In genomic region chr12:121808623-121809022, GRCh38 we compare ENCODE assay signal across 26 cellular contexts. TPM values are rescaled to one million over a fixed set of nuclear protein-coding genes. Genes with fewer than 3 reads are reported as not detected.
DNase-seq lines count a peak whose midpoint lies in the region; ATAC-seq and TF ChIP-seq lines count a peak whose summit lies in the region.
"Had no signal": no experiment of that assay in that cellular context is flagged by ENCODE, and none has a peak within 500 bp of the region (broad histone marks: within the 10 kb centered on the region; RNA-seq: fewer than 3 reads in every experiment).

No MANE protein-coding gene starts in this region.

- TF ChIP-seq EP300 in esophagus muscularis mucosa (IDR thresholded peaks at IDR 0.05) = no peak

- H3K9me3 Mint-ChIP-seq in activated CD8-positive, alpha-beta memory T cell treated with anti-CD3 and anti-CD28 coated beads, Interleukin-2, amount 10 ng/mL, durations not matched to agents 7 days and 5 days (ENCODE audit: low read depth) = no peaks in the 10 kb centered on the region
- H3K9me3 Mint-ChIP-seq in CD4-positive, CD25-positive, alpha-beta regulatory T cell = no peaks in the 10 kb centered on the region
- H3K9me3 Mint-ChIP-seq in activated T-helper 1 cell treated with anti-CD3 and anti-CD28 coated beads, Interleukin-12 subunit alpha, Interleukin-12 subunit beta, Interleukin-2, Interleukin-4 antibody, amounts not matched to agents 30 ng/mL and 10 ng/mL and 1 ng/mL, durations not matched to agents 14 hours and 24 hours and 36 hours = no peaks in the 10 kb centered on the region
- no peaks in the 10 kb centered on the region for H3K9me3 Mint-ChIP-seq in nephron progenitor cell

- TF ChIP-seq POLR2A in esophagus muscularis mucosa (IDR thresholded peaks at IDR 0.05; ENCODE audit: low read depth) = no peak

- H3K4me1 ChIP-seq in CD4-positive, CD25-positive, alpha-beta regulatory T cell (ENCODE audit: control insufficient read depth, insufficient read depth, low read length, poor library complexity, severe bottlenecking) = peaks cover 83% of the 10 kb centered on the region
- H3K4me1 ChIP-seq in esophagus muscularis mucosa (peaks cover 58 to 84% (median 73%) of the 10 kb centered on the region in 4 donors), hepatocyte (ENCODE audit: insufficient read depth) (peaks cover 43% of the 10 kb centered on the region)

- no peaks in the 10 kb centered on the region for H3K9me3 ChIP-seq in CD4-positive, CD25-positive, alpha-beta regulatory T cell (ENCODE audit: control insufficient read depth in 2 of 2, low read length in 2 of 2)
- H3K9me3 ChIP-seq in esophagus muscularis mucosa = no peaks in the 10 kb centered on the region
- H3K9me3 ChIP-seq in hepatocyte (ENCODE audit: low read depth) = no peaks in the 10 kb centered on the region
- H3K9me3 ChIP-seq: mucosa of descending colon, uterus had no signal

- peaks cover 39% of the 10 kb centered on the region for H4K20me1 ChIP-seq in hepatocyte (ENCODE audit: insufficient read depth, poor library complexity, severe bottlenecking)

- peaks cover 53% of the 10 kb centered on the region for H3K4me1 Mint-ChIP-seq in activated CD8-positive, alpha-beta memory T cell treated with anti-CD3 and anti-CD28 coated beads, Interleukin-2, amount 10 ng/mL, durations not matched to agents 7 days and 5 days
- H3K4me1 Mint-ChIP-seq in CD4-positive, CD25-positive, alpha-beta regulatory T cell = peaks cover 10 to 64% (median 35%) of the 10 kb centered on the region in 4 donors
- peaks cover 43% of the 10 kb centered on the region for H3K4me1 Mint-ChIP-seq in activated T-helper 1 cell treated with anti-CD3 and anti-CD28 coated beads, Interleukin-12 subunit alpha, Interleukin-12 subunit beta, Interleukin-2, Interleukin-4 antibody, amounts not matched to agents 30 ng/mL and 10 ng/mL and 1 ng/mL, durations not matched to agents 14 hours and 24 hours and 36 hours (ENCODE audit: low read depth)
- H3K4me1 Mint-ChIP-seq in nephron progenitor cell = peaks cover 58% of the 10 kb centered on the region

- no peak for ATAC-seq in activated CD8-positive, alpha-beta memory T cell treated with anti-CD3 and anti-CD28 coated beads, Interleukin-2, amount 10 ng/mL, durations not matched to agents 7 days and 5 days
- ATAC-seq in CD4-positive, CD25-positive, alpha-beta regulatory T cell (ENCODE audit: low read depth in 2 of 2) = no peak
- ATAC-seq in GM18861 (IDR thresholded peaks at IDR 0.05; ENCODE audit: unreplicated experiment) = no peak
- ATAC-seq: mucosa of descending colon had no signal

- H3K79me2 ChIP-seq in hepatocyte = peaks cover 91% of the 10 kb centered on the region

- H3K27me3 ChIP-seq in CD4-positive, CD25-positive, alpha-beta regulatory T cell (ENCODE audit: control insufficient read depth, insufficient read depth, low read length) = no peaks in the 10 kb centered on the region
- no peaks in the 10 kb centered on the region for H3K27me3 ChIP-seq in esophagus muscularis mucosa
- no peaks in the 10 kb centered on the region for H3K27me3 ChIP-seq in hepatocyte
- H3K27me3 ChIP-seq: uterus had no signal

- no peak for DNase-seq in activated CD8-positive, alpha-beta memory T cell treated with anti-CD3 and anti-CD28 coated beads, Interleukin-2, amount 10 ng/mL, durations not matched to agents 7 days and 5 days
- no peak for DNase-seq in activated CD8-positive, alpha-beta memory T cell treated with anti-CD3 and anti-CD28 coated beads, Interleukin-2, amount 50 U/mL, for 48 hours
- DNase-seq in CD4-positive, CD25-positive, alpha-beta regulatory T cell = no peak
- DNase-seq in activated T-helper 1 cell treated with anti-CD3 and anti-CD28 coated beads, Interleukin-12 subunit alpha, Interleukin-12 subunit beta, Interleukin-2, Interleukin-4 antibody, amounts not matched to agents 30 ng/mL and 10 ng/mL and 1 ng/mL, durations not matched to agents 14 hours and 24 hours and 36 hours (ENCODE audit: low spot score) = no peak
- DNase-seq in nephron progenitor cell = no peak
- DNase-seq in esophagus muscularis mucosa (ENCODE audit: extremely low spot score) = no peak
- DNase-seq in hepatocyte (ENCODE audit: low spot score) = no peak
- DNase-seq: activated CD4-positive, alpha-beta T cell treated with anti-CD3 and anti-CD28 coated beads, Interleukin-2, amount 50 U/mL, for 48 hours; activated naive CD4-positive, alpha-beta T cell; aorta; dermis blood vessel endothelial cell; H7; NCI-H187; NCI-H2171 treated with DMSO at 0.1 percent for 48 hours; NCI-H526; small intestine; stimulated activated CD4-positive, alpha-beta T cell treated with anti-CD3 and anti-CD28 coated beads, Interleukin-2, amount 100 ng/mL, for 24 hours; T-helper 2 cell; uterus had no signal

- CTCF ChIA-PET in activated CD8-positive, alpha-beta memory T cell treated with anti-CD3 and anti-CD28 coated beads, Interleukin-2, amount 10 ng/mL, durations not matched to agents 7 days and 5 days (lab: Charles Lee) = interaction anchor here (32.8 kb wide), 1 partner anchor 27 kb away, joined by 1678 read pairs; the partner anchor contains the start of genes RHOF and SETD1B

- TF ChIP-seq CTCF in nephron progenitor cell (IDR thresholded peaks at IDR 0.05) = no peak
- no peak for TF ChIP-seq CTCF in esophagus muscularis mucosa (IDR thresholded peaks at IDR 0.05)
- no peak for TF ChIP-seq CTCF in hepatocyte (IDR thresholded peaks at IDR 0.05; ENCODE audit: poor library complexity)

- intact Hi-C loops in activated T-helper 1 cell treated with anti-CD3 and anti-CD28 coated beads, Interleukin-12 subunit alpha, Interleukin-12 subunit beta, Interleukin-2, Interleukin-4 antibody, amounts not matched to agents 30 ng/mL and 10 ng/mL and 1 ng/mL, durations not matched to agents 14 hours and 24 hours and 36 hours (cut with micrococcal nuclease) = loop anchor here (10.0 kb wide), 2 partner anchors 404 to 1274 kb away; partner anchors contain the start of genes RNF10 and RNF34
- intact Hi-C loops in esophagus muscularis mucosa (cut with DNase I) = no loop called here

- 88% methylated on average over 8 of the region's 8 CpGs for WGBS in esophagus muscularis mucosa
- WGBS in hepatocyte (ENCODE audit: low lambda C conversion rate, missing lambda C conversion rate) = 95% methylated on average over 8 of the region's 8 CpGs

- no peaks in the 10 kb centered on the region for H3K9me2 ChIP-seq in hepatocyte (replicated peaks; ENCODE audit: insufficient read depth)

- peaks cover 37% of the 10 kb centered on the region for H3K36me3 Mint-ChIP-seq in activated CD8-positive, alpha-beta memory T cell treated with anti-CD3 and anti-CD28 coated beads, Interleukin-2, amount 10 ng/mL, durations not matched to agents 7 days and 5 days
- peaks cover 32% of the 10 kb centered on the region for H3K36me3 Mint-ChIP-seq in CD4-positive, CD25-positive, alpha-beta regulatory T cell
- peaks cover 27% of the 10 kb centered on the region for H3K36me3 Mint-ChIP-seq in activated T-helper 1 cell treated with anti-CD3 and anti-CD28 coated beads, Interleukin-12 subunit alpha, Interleukin-12 subunit beta, Interleukin-2, Interleukin-4 antibody, amounts not matched to agents 30 ng/mL and 10 ng/mL and 1 ng/mL, durations not matched to agents 14 hours and 24 hours and 36 hours (ENCODE audit: low read depth)
- H3K36me3 Mint-ChIP-seq in nephron progenitor cell (ENCODE audit: low read depth) = peaks cover 21% of the 10 kb centered on the region

- no peak overlapping the region for H2AFZ ChIP-seq in hepatocyte

- H3K27ac ChIP-seq in CD4-positive, CD25-positive, alpha-beta regulatory T cell (ENCODE audit: insufficient read depth, low read length, poor library complexity, severe bottlenecking) = no peak overlapping the region
- H3K27ac ChIP-seq in esophagus muscularis mucosa (replicated peaks in 1 of 4) (no peak overlapping the region), hepatocyte (no peak overlapping the region)
- H3K27ac ChIP-seq: SK-N-MC, uterus had no signal

- H3K4me2 ChIP-seq in hepatocyte = no peak overlapping the region

- H3K27me3 Mint-ChIP-seq in activated CD8-positive, alpha-beta memory T cell treated with anti-CD3 and anti-CD28 coated beads, Interleukin-2, amount 10 ng/mL, durations not matched to agents 7 days and 5 days = no peaks in the 10 kb centered on the region
- no peaks in the 10 kb centered on the region for H3K27me3 Mint-ChIP-seq in CD4-positive, CD25-positive, alpha-beta regulatory T cell
- no peaks in the 10 kb centered on the region for H3K27me3 Mint-ChIP-seq in activated T-helper 1 cell treated with anti-CD3 and anti-CD28 coated beads, Interleukin-12 subunit alpha, Interleukin-12 subunit beta, Interleukin-2, Interleukin-4 antibody, amounts not matched to agents 30 ng/mL and 10 ng/mL and 1 ng/mL, durations not matched to agents 14 hours and 24 hours and 36 hours (ENCODE audit: insufficient read depth)
- no peaks in the 10 kb centered on the region for H3K27me3 Mint-ChIP-seq in nephron progenitor cell (ENCODE audit: low read depth, poor library complexity)

- no peak overlapping the region for H3K4me3 Mint-ChIP-seq in activated CD8-positive, alpha-beta memory T cell treated with anti-CD3 and anti-CD28 coated beads, Interleukin-2, amount 10 ng/mL, durations not matched to agents 7 days and 5 days
- H3K4me3 Mint-ChIP-seq in CD4-positive, CD25-positive, alpha-beta regulatory T cell = peak overlapping the region; percentile 55 to 99 (median 75)
- H3K4me3 Mint-ChIP-seq in activated T-helper 1 cell treated with anti-CD3 and anti-CD28 coated beads, Interleukin-12 subunit alpha, Interleukin-12 subunit beta, Interleukin-2, Interleukin-4 antibody, amounts not matched to agents 30 ng/mL and 10 ng/mL and 1 ng/mL, durations not matched to agents 14 hours and 24 hours and 36 hours = peak overlapping the region; percentile 2
- no peak overlapping the region for H3K4me3 Mint-ChIP-seq in nephron progenitor cell

- H3K27ac Mint-ChIP-seq in activated CD8-positive, alpha-beta memory T cell treated with anti-CD3 and anti-CD28 coated beads, Interleukin-2, amount 10 ng/mL, durations not matched to agents 7 days and 5 days = peak overlapping the region; percentile 28
- peak overlapping the region in 1 of 3 donors; percentile 62 for H3K27ac Mint-ChIP-seq in CD4-positive, CD25-positive, alpha-beta regulatory T cell
- H3K27ac Mint-ChIP-seq in activated T-helper 1 cell treated with anti-CD3 and anti-CD28 coated beads, Interleukin-12 subunit alpha, Interleukin-12 subunit beta, Interleukin-2, Interleukin-4 antibody, amounts not matched to agents 30 ng/mL and 10 ng/mL and 1 ng/mL, durations not matched to agents 14 hours and 24 hours and 36 hours = no peak overlapping the region
- H3K27ac Mint-ChIP-seq in nephron progenitor cell = peak overlapping the region; percentile 36

- H3K36me3 ChIP-seq in CD4-positive, CD25-positive, alpha-beta regulatory T cell (ENCODE audit: control insufficient read depth, insufficient read depth, low read length) = peaks cover 41% of the 10 kb centered on the region
- H3K36me3 ChIP-seq in esophagus muscularis mucosa (peaks cover 24 to 56% (median 37%) of the 10 kb centered on the region in 4 donors), hepatocyte (replicated peaks; ENCODE audit: insufficient read depth, low read depth) (no peaks in the 10 kb centered on the region)
- H3K36me3 ChIP-seq: uterus had no signal

- no peak overlapping the region for H3K4me3 ChIP-seq in CD4-positive, CD25-positive, alpha-beta regulatory T cell (ENCODE audit: low read depth, low read length)
- no peak overlapping the region for H3K4me3 ChIP-seq in esophagus muscularis mucosa
- H3K4me3 ChIP-seq in hepatocyte = no peak overlapping the region
- H3K4me3 ChIP-seq: mucosa of descending colon, SK-N-MC, uterus had no signal

RNA-seq across cellular contexts. Expression of gene SETD1B, which starts 4.8 kb away (rescaled TPM):
- total RNA-seq in activated CD8-positive, alpha-beta memory T cell treated with anti-CD3 and anti-CD28 coated beads, Interleukin-2, amount 10 ng/mL, durations not matched to agents 7 days and 5 days = 10 to 100 TPM; 33.7 to 35.9 TPM
- 118 TPM for total RNA-seq in CD4-positive, CD25-positive, alpha-beta regulatory T cell
- 1 to 10 TPM; 1.2 to 2.0 (median 1.5) TPM for polyA plus RNA-seq in CD4-positive, CD25-positive, alpha-beta regulatory T cell
- total RNA-seq in activated T-helper 1 cell treated with anti-CD3 and anti-CD28 coated beads, Interleukin-12 subunit alpha, Interleukin-12 subunit beta, Interleukin-2, Interleukin-4 antibody, amounts not matched to agents 30 ng/mL and 10 ng/mL and 1 ng/mL, durations not matched to agents 14 hours and 24 hours and 36 hours = 32.0 and 33.0 TPM in 2 replicates
- 10 to 100 TPM in 3 of 4 donors, 1 to 10 TPM in 1; 9.4 to 27.1 (median 19.9) TPM for total RNA-seq in esophagus muscularis mucosa
- 2.7 and 3.8 TPM in 2 replicates for total RNA-seq in hepatocyte
- polyA plus RNA-seq in hepatocyte = 2.5 and 2.7 TPM in 2 replicates

RNA-seq across cellular contexts. Expression of gene RHOF, which starts 15.1 kb away (rescaled TPM):
- 100 to 1,000 TPM; 114 to 137 TPM for total RNA-seq in activated CD8-positive, alpha-beta memory T cell treated with anti-CD3 and anti-CD28 coated beads, Interleukin-2, amount 10 ng/mL, durations not matched to agents 7 days and 5 days
- total RNA-seq in CD4-positive, CD25-positive, alpha-beta regulatory T cell = 149 TPM
- polyA plus RNA-seq in CD4-positive, CD25-positive, alpha-beta regulatory T cell = 100 to 1,000 TPM in 1 of 4 donors, 10 to 100 TPM in 3; 80.4 to 100 (median 92.0) TPM
- 111 and 112 TPM in 2 replicates for total RNA-seq in activated T-helper 1 cell treated with anti-CD3 and anti-CD28 coated beads, Interleukin-12 subunit alpha, Interleukin-12 subunit beta, Interleukin-2, Interleukin-4 antibody, amounts not matched to agents 30 ng/mL and 10 ng/mL and 1 ng/mL, durations not matched to agents 14 hours and 24 hours and 36 hours
- total RNA-seq in esophagus muscularis mucosa (10 to 100 TPM in 3 of 4 donors, 1 to 10 TPM in 1; 7.0 to 23.2 (median 15.9) TPM), hepatocyte (38.7 and 45.3 TPM in 2 replicates)
- 40.4 and 43.6 TPM in 2 replicates for polyA plus RNA-seq in hepatocyte

RNA-seq across cellular contexts. Expression of gene HPD, which starts 50.0 kb away (rescaled TPM):
- total RNA-seq in activated CD8-positive, alpha-beta memory T cell treated with anti-CD3 and anti-CD28 coated beads, Interleukin-2, amount 10 ng/mL, durations not matched to agents 7 days and 5 days = not detected
- total RNA-seq in CD4-positive, CD25-positive, alpha-beta regulatory T cell = not detected
- not detected for polyA plus RNA-seq in CD4-positive, CD25-positive, alpha-beta regulatory T cell
- not detected in 2 replicates for total RNA-seq in activated T-helper 1 cell treated with anti-CD3 and anti-CD28 coated beads, Interleukin-12 subunit alpha, Interleukin-12 subunit beta, Interleukin-2, Interleukin-4 antibody, amounts not matched to agents 30 ng/mL and 10 ng/mL and 1 ng/mL, durations not matched to agents 14 hours and 24 hours and 36 hours
- 1 to 10 TPM in 2 of 4 donors, under 1 TPM in 2; 0.65 to 3.3 (median 1.3) TPM for total RNA-seq in esophagus muscularis mucosa
- 35.8 and 39.2 TPM in 2 replicates for total RNA-seq in hepatocyte
- polyA plus RNA-seq in hepatocyte = 9.2 and 20.9 TPM in 2 replicates
- total RNA-seq: A673, dermis blood vessel endothelial cell, RPMI7951, temporal lobe had no signal
- polyA plus RNA-seq: BJ had no signal

Comparison
In these comparisons a context has a peak if more than half of its experiments do, and no peak if none do; other contexts are left out.
1. H3K4me3 Mint-ChIP-seq: peak in CD4-positive, CD25-positive, alpha-beta regulatory T cell (4 of 4) and activated T-helper 1 cell treated with anti-CD3 and anti-CD28 coated beads, Interleukin-12 subunit alpha, Interleukin-12 subunit beta, Interleukin-2, Interleukin-4 antibody, amounts not matched to agents 30 ng/mL and 10 ng/mL and 1 ng/mL, durations not matched to agents 14 hours and 24 hours and 36 hours (single experiment); none in activated CD8-positive, alpha-beta memory T cell treated with anti-CD3 and anti-CD28 coated beads, Interleukin-2, amount 10 ng/mL, durations not matched to agents 7 days and 5 days (single experiment) and nephron progenitor cell (single experiment).